1 cellular context compared by ENCODE assay signal in genomic region chr1:22176258-22176657, GRCh38.
TF ChIP-seq lines count a peak whose summit lies in the region.

No MANE protein-coding gene starts in this region.

TF ChIP-seq in GM12878, 131 proteins besides CTCF, POLR2A, EP300 and RAD21 (continued from another document):
- TF ChIP-seq E2F4 (IDR thresholded peaks at IDR 0.05; ENCODE audit: low read depth, low read length) (no peak), PKNOX1 (IDR thresholded peaks at IDR 0.05) (peak; percentile 37; the same call in 1 of the 2 replicates), EED (IDR thresholded peaks at IDR 0.05; ENCODE audit: low read depth) (peak; percentile 74), MXI1 (IDR thresholded peaks at IDR 0.05; ENCODE audit: low read depth, low read length) (no peak), SRF (IDR thresholded peaks at IDR 0.05; ENCODE audit: low read depth in 2 of 2, low read length in 2 of 2) (no peak), ETV6 (conservative IDR thresholded peaks at IDR 0.05 in 1 of 2, IDR thresholded peaks at IDR 0.05 in 1 of 2; ENCODE audit: borderline replicate concordance in 1 of 2, low read depth in 1 of 2) (no peak), IKZF2 (IDR thresholded peaks at IDR 0.05) (peak; percentile 36 to 37; a peak in 2 of 4 replicates), BHLHE40 (IDR thresholded peaks at IDR 0.05; ENCODE audit: borderline replicate concordance in 1 of 2, low read depth in 2 of 2, low read length in 1 of 2) (peak in 1 of 2 experiments; percentile 31; a peak in 1 of 4 replicates), CREB1 (IDR thresholded peaks at IDR 0.05; ENCODE audit: low read depth) (peak; percentile 23; the same call in 1 of the 2 replicates), RFX5 (IDR thresholded peaks at IDR 0.05; ENCODE audit: low read depth, low read length) (no peak), RCOR1 (conservative IDR thresholded peaks at IDR 0.05; ENCODE audit: low read depth, low read length) (no peak), MEF2B (IDR thresholded peaks at IDR 0.05; ENCODE audit: partially characterized antibody, poor library complexity, severe bottlenecking) (peak; percentile 23)
- TF ChIP-seq, protein P1, sequence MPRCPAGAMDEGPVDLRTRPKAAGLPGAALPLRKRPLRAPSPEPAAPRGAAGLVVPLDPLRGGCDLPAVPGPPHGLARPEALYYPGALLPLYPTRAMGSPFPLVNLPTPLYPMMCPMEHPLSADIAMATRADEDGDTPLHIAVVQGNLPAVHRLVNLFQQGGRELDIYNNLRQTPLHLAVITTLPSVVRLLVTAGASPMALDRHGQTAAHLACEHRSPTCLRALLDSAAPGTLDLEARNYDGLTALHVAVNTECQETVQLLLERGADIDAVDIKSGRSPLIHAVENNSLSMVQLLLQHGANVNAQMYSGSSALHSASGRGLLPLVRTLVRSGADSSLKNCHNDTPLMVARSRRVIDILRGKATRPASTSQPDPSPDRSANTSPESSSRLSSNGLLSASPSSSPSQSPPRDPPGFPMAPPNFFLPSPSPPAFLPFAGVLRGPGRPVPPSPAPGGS (IDR thresholded peaks at IDR 0.05; ENCODE audit: borderline replicate concordance, insufficient read depth, low read depth, low read length, poor library complexity, severe bottlenecking) = peak; percentile 88
- TF ChIP-seq, protein P2, sequence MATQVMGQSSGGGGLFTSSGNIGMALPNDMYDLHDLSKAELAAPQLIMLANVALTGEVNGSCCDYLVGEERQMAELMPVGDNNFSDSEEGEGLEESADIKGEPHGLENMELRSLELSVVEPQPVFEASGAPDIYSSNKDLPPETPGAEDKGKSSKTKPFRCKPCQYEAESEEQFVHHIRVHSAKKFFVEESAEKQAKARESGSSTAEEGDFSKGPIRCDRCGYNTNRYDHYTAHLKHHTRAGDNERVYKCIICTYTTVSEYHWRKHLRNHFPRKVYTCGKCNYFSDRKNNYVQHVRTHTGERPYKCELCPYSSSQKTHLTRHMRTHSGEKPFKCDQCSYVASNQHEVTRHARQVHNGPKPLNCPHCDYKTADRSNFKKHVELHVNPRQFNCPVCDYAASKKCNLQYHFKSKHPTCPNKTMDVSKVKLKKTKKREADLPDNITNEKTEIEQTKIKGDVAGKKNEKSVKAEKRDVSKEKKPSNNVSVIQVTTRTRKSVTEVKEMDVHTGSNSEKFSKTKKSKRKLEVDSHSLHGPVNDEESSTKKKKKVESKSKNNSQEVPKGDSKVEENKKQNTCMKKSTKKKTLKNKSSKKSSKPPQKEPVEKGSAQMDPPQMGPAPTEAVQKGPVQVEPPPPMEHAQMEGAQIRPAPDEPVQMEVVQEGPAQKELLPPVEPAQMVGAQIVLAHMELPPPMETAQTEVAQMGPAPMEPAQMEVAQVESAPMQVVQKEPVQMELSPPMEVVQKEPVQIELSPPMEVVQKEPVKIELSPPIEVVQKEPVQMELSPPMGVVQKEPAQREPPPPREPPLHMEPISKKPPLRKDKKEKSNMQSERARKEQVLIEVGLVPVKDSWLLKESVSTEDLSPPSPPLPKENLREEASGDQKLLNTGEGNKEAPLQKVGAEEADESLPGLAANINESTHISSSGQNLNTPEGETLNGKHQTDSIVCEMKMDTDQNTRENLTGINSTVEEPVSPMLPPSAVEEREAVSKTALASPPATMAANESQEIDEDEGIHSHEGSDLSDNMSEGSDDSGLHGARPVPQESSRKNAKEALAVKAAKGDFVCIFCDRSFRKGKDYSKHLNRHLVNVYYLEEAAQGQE (IDR thresholded peaks at IDR 0.05; ENCODE audit: low read depth, low read length) = no peak
- TF ChIP-seq, protein P3, sequence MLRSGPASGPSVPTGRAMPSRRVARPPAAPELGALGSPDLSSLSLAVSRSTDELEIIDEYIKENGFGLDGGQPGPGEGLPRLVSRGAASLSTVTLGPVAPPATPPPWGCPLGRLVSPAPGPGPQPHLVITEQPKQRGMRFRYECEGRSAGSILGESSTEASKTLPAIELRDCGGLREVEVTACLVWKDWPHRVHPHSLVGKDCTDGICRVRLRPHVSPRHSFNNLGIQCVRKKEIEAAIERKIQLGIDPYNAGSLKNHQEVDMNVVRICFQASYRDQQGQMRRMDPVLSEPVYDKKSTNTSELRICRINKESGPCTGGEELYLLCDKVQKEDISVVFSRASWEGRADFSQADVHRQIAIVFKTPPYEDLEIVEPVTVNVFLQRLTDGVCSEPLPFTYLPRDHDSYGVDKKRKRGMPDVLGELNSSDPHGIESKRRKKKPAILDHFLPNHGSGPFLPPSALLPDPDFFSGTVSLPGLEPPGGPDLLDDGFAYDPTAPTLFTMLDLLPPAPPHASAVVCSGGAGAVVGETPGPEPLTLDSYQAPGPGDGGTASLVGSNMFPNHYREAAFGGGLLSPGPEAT (IDR thresholded peaks at IDR 0.05; ENCODE audit: low read depth) = peak; percentile 47; the same call in 1 of the 2 replicates
